35 cellular contexts compared by ENCODE assay signal in genomic region chr13:86976521-86977324, GRCh38.
DNase-seq lines count a peak whose midpoint lies in the region; ATAC-seq, FAIRE-seq and TF ChIP-seq lines count a peak whose summit lies in the region.
"Had no signal": no experiment of that assay in that cellular context is flagged by ENCODE, and none has a peak within 500 bp of the region (broad histone marks: within the 10 kb centered on the region; RNA-seq: fewer than 3 reads in every experiment).

No MANE protein-coding gene starts in this region.

- DNase-seq in GM03348 (ENCODE audit: low spot score) = peak; percentile 6
- peak; percentile 72 for DNase-seq in LHCN-M2 (ENCODE audit: low read depth)
- DNase-seq in K562 (ENCODE audit: extremely low read depth in 1 of 4, low spot score in 3 of 4) = no peak
- DNase-seq in foreskin keratinocyte = peak; percentile 46 to 72
- no peak for DNase-seq in EL
- DNase-seq in esophagus muscularis mucosa (ENCODE audit: extremely low spot score) = no peak
- DNase-seq in CD4-positive, alpha-beta memory T cell = no peak
- no peak for DNase-seq in left ventricle myocardium inferior
- DNase-seq: activated CD4-positive, alpha-beta T cell treated with anti-CD3 and anti-CD28 coated beads, Interleukin-2, amount 10 ng/mL, durations not matched to agents 24 days and 14 days; activated CD8-positive, alpha-beta memory T cell treated with anti-CD3 and anti-CD28 coated beads for 24 hours; activated naive CD4-positive, alpha-beta T cell treated with anti-CD3 and anti-CD28 coated beads, Interleukin-2, amount 50 U/mL, for 16 hours; activated T-cell treated with anti-CD3 and anti-CD28 coated beads for 4 hours; amniotic stem cell; BE2C; effector CD4-positive, alpha-beta T cell; foreskin melanocyte; GDM1; heart left ventricle; islet precursor cell; naive thymus-derived CD8-positive, alpha-beta T cell; NCI-H1417 treated with DMSO at 0.1 percent for 48 hours; NCI-H2081; NCI-H345; SJCRH30; stimulated activated CD4-positive, alpha-beta T cell treated with anti-CD3 and anti-CD28 coated beads, Interleukin-15, amount 100 ng/mL, for 24 hours; SW 1271; T1000; transverse colon had no signal

- no peak overlapping the region for H3K4me2 ChIP-seq in K562 (ENCODE audit: insufficient read depth, low read length)
- H3K4me2 ChIP-seq: KMS-11 had no signal

- no peak for TF ChIP-seq CTCF in K562 (IDR thresholded peaks at IDR 0.05 in 2 of 3, conservative IDR thresholded peaks at IDR 0.05 in 1 of 3; ENCODE audit: insufficient read depth in 2 of 3, low read depth in 1 of 3, low read length in 3 of 3)
- no peak for TF ChIP-seq CTCF in foreskin keratinocyte (conservative IDR thresholded peaks at IDR 0.05)
- TF ChIP-seq CTCF in esophagus muscularis mucosa (IDR thresholded peaks at IDR 0.05) = no peak
- no peak for TF ChIP-seq CTCF in left ventricle myocardium inferior (IDR thresholded peaks at IDR 0.05; ENCODE audit: borderline replicate concordance)

- ATAC-seq in K562 = no peak
- peak; percentile 87 for ATAC-seq in foreskin keratinocyte
- ATAC-seq: heart left ventricle; naive thymus-derived CD8-positive, alpha-beta T cell; stimulated activated memory B cell treated with anti-CD40 and anti-IgM and Interleukin-4, amounts not matched to agents 10 μg/mL and 1 μg/mL and 100 μg/mL, for 72 hours; WTC11 had no signal

- H3K4me1 Mint-ChIP-seq in CD4-positive, alpha-beta memory T cell = no peaks in the 10 kb centered on the region
- H3K4me1 Mint-ChIP-seq: activated CD4-positive, alpha-beta T cell treated with anti-CD3 and anti-CD28 coated beads, Interleukin-2, amount 10 ng/mL, durations not matched to agents 24 days and 14 days; naive thymus-derived CD8-positive, alpha-beta T cell; stimulated activated memory B cell treated with anti-CD40 and anti-IgM and Interleukin-4, amounts not matched to agents 10 μg/mL and 1 μg/mL and 100 μg/mL, for 72 hours had no signal

- no peak for TF ChIP-seq EP300 in K562 (IDR thresholded peaks at IDR 0.05; ENCODE audit: low read length)
- TF ChIP-seq EP300 in esophagus muscularis mucosa (IDR thresholded peaks at IDR 0.05) = no peak

- no peak for FAIRE-seq in K562 (lab: Jason Lieb, UNC)
- FAIRE-seq: colon had no signal

- intact Hi-C loops in K562 (cut with micrococcal nuclease) (no loop called here), esophagus muscularis mucosa (cut with DNase I) (no loop called here), left ventricle myocardium inferior (cut with micrococcal nuclease) (no loop called here)
- intact Hi-C loops in CD4-positive, alpha-beta memory T cell (cut with micrococcal nuclease) = no loop called here

- H3K27ac Mint-ChIP-seq in CD4-positive, alpha-beta memory T cell = no peak overlapping the region
- H3K27ac Mint-ChIP-seq: activated CD4-positive, alpha-beta T cell treated with anti-CD3 and anti-CD28 coated beads, Interleukin-2, amount 10 ng/mL, durations not matched to agents 24 days and 14 days; activated T-helper 2 cell treated with anti-CD3 and anti-CD28 coated beads, Interferon-gamma antibody, Interleukin-2, Interleukin-4, amounts not matched to agents 10 μg/mL and 5 μg/mL and 100 μg/mL, durations not matched to agents 14 hours and 24 hours and 36 hours; naive thymus-derived CD8-positive, alpha-beta T cell; progenitor cell of endocrine pancreas; stimulated activated memory B cell treated with anti-CD40 and anti-IgM and Interleukin-4, amounts not matched to agents 10 μg/mL and 1 μg/mL and 100 μg/mL, for 72 hours; WTC11 had no signal

- H3K27me3 ChIP-seq in K562 (ENCODE audit: control insufficient read depth in 2 of 2, insufficient read depth in 2 of 2, low read length in 2 of 2) (no peaks in the 10 kb centered on the region), foreskin keratinocyte (no peaks in the 10 kb centered on the region), esophagus muscularis mucosa (no peaks in the 10 kb centered on the region), left ventricle myocardium inferior (ENCODE audit: low read depth) (no peaks in the 10 kb centered on the region)
- no peaks in the 10 kb centered on the region for H3K27me3 ChIP-seq in CD4-positive, alpha-beta memory T cell (ENCODE audit: insufficient read depth, low read length)
- H3K27me3 ChIP-seq: BE2C, heart left ventricle, SJCRH30, transverse colon had no signal

- H3K27ac ChIP-seq in K562 (ENCODE audit: extremely low read depth, low read depth, low read length) (no peak overlapping the region), foreskin keratinocyte (no peak overlapping the region), esophagus muscularis mucosa (replicated peaks in 1 of 4) (no peak overlapping the region), left ventricle myocardium inferior (replicated peaks) (no peak overlapping the region)
- H3K27ac ChIP-seq in CD4-positive, alpha-beta memory T cell (ENCODE audit: low read depth, low read length) = no peak overlapping the region
- H3K27ac ChIP-seq: epithelial cell of prostate, heart left ventricle, KMS-11, SJCRH30, transverse colon had no signal

- no peak overlapping the region for H3K4me3 ChIP-seq in K562
- no peak overlapping the region for H3K4me3 ChIP-seq in esophagus muscularis mucosa
- H3K4me3 ChIP-seq in CD4-positive, alpha-beta memory T cell (ENCODE audit: low read length in 2 of 2) = no peak overlapping the region
- no peak overlapping the region for H3K4me3 ChIP-seq in left ventricle myocardium inferior
- H3K4me3 ChIP-seq: heart left ventricle, SJCRH30, transverse colon had no signal

- no peak for TF ChIP-seq RAD21 in K562 (CRISPR knock-in tag; conservative IDR thresholded peaks at IDR 0.05 in 1 of 2, IDR thresholded peaks at IDR 0.05 in 1 of 2)

- no peaks in the 10 kb centered on the region for H3K27me3 Mint-ChIP-seq in CD4-positive, alpha-beta memory T cell
- H3K27me3 Mint-ChIP-seq: activated CD4-positive, alpha-beta T cell treated with anti-CD3 and anti-CD28 coated beads, Interleukin-2, amount 10 ng/mL, durations not matched to agents 24 days and 14 days; naive thymus-derived CD8-positive, alpha-beta T cell; stimulated activated memory B cell treated with anti-CD40 and anti-IgM and Interleukin-4, amounts not matched to agents 10 μg/mL and 1 μg/mL and 100 μg/mL, for 72 hours had no signal

- no peaks in the 10 kb centered on the region for H4K20me1 ChIP-seq in K562 (replicated peaks; ENCODE audit: control insufficient read depth, insufficient read depth, low read length)

- TF ChIP-seq POLR2A in K562 (conservative IDR thresholded peaks at IDR 0.05) (no peak), esophagus muscularis mucosa (IDR thresholded peaks at IDR 0.05; ENCODE audit: low read depth) (no peak)

- H3K9me3 ChIP-seq in K562 (replicated peaks; ENCODE audit: control insufficient read depth, insufficient read depth, low read depth, low read length) (no peaks in the 10 kb centered on the region), esophagus muscularis mucosa (no peaks in the 10 kb centered on the region), left ventricle myocardium inferior (replicated peaks) (no peaks in the 10 kb centered on the region)
- H3K9me3 ChIP-seq in CD4-positive, alpha-beta memory T cell (ENCODE audit: control insufficient read depth in 1 of 2, low read length in 2 of 2) = no peaks in the 10 kb centered on the region
- H3K9me3 ChIP-seq: BE2C, heart left ventricle, SJCRH30, transverse colon had no signal

- no peaks in the 10 kb centered on the region for H3K36me3 Mint-ChIP-seq in CD4-positive, alpha-beta memory T cell
- H3K36me3 Mint-ChIP-seq: naive thymus-derived CD8-positive, alpha-beta T cell; stimulated activated memory B cell treated with anti-CD40 and anti-IgM and Interleukin-4, amounts not matched to agents 10 μg/mL and 1 μg/mL and 100 μg/mL, for 72 hours; WTC11 had no signal

- BruUV-seq in K562 (replicated peaks; lab: Mats Ljungman, UMichigan) = no TSS peak

- 6% methylated on average over 4 of the region's 4 CpGs for WGBS in K562 (ENCODE audit: insufficient coverage, low coverage, missing lambda C conversion rate)
- WGBS in esophagus muscularis mucosa = 84% methylated on average over 4 of the region's 4 CpGs

- CTCF ChIA-PET in K562 (lab: Yijun Ruan, JAX; ENCODE audit: low intra/inter-chr PET ratio) = no interaction called here
- CTCF ChIA-PET in CD4-positive, alpha-beta memory T cell (lab: Charles Lee; ENCODE audit: partially characterized antibody) = no interaction called here

- no peaks in the 10 kb centered on the region for H3K79me2 ChIP-seq in K562 (ENCODE audit: control insufficient read depth, insufficient read depth, low read length)

- no peak overlapping the region for H2AFZ ChIP-seq in K562 (ENCODE audit: low read depth, low read length)

- POLR2A ChIA-PET in K562 (lab: Yijun Ruan, JAX) = no interaction called here
- POLR2A ChIA-PET in CD4-positive, alpha-beta memory T cell (lab: Charles Lee; ENCODE audit: partially characterized antibody) = no interaction called here

- peaks cover 0 to 5% (median 0%) of the 10 kb centered on the region in 8 donors for H3K9me3 Mint-ChIP-seq in CD4-positive, alpha-beta memory T cell
- H3K9me3 Mint-ChIP-seq: activated CD4-positive, alpha-beta T cell treated with anti-CD3 and anti-CD28 coated beads, Interleukin-2, amount 10 ng/mL, durations not matched to agents 24 days and 14 days; stimulated activated memory B cell treated with anti-CD40 and anti-IgM and Interleukin-4, amounts not matched to agents 10 μg/mL and 1 μg/mL and 100 μg/mL, for 72 hours; WTC11 had no signal

- no peak overlapping the region for H3K9ac ChIP-seq in K562 (ENCODE audit: insufficient read depth in 1 of 2, low read depth in 2 of 2, low read length in 2 of 2)
- H3K9ac ChIP-seq: KMS-11 had no signal

- no peaks in the 10 kb centered on the region for H3K9me1 ChIP-seq in K562 (ENCODE audit: control insufficient read depth, insufficient read depth, low read length)

- H3K36me3 ChIP-seq in K562 (ENCODE audit: control insufficient read depth, insufficient read depth, low read length) = no peaks in the 10 kb centered on the region
- no peaks in the 10 kb centered on the region for H3K36me3 ChIP-seq in esophagus muscularis mucosa
- no peaks in the 10 kb centered on the region for H3K36me3 ChIP-seq in CD4-positive, alpha-beta memory T cell (ENCODE audit: insufficient read depth, low read length)
- H3K36me3 ChIP-seq in left ventricle myocardium inferior = no peaks in the 10 kb centered on the region
- H3K36me3 ChIP-seq: BE2C, heart left ventricle, SJCRH30, transverse colon had no signal

- in situ Hi-C loops in K562 (cut with MboI) = loop anchor here (25.0 kb wide), 1 partner anchor 1889 kb away; no protein-coding TSS in a partner anchor

- no peaks in the 10 kb centered on the region for H3K4me1 ChIP-seq in K562 (replicated peaks in 1 of 2; ENCODE audit: control insufficient read depth in 2 of 2, insufficient read depth in 2 of 2, low read length in 2 of 2)
- no peaks in the 10 kb centered on the region for H3K4me1 ChIP-seq in foreskin keratinocyte
- no peaks in the 10 kb centered on the region for H3K4me1 ChIP-seq in esophagus muscularis mucosa
- no peaks in the 10 kb centered on the region for H3K4me1 ChIP-seq in CD4-positive, alpha-beta memory T cell (ENCODE audit: insufficient read depth, low read length)
- H3K4me1 ChIP-seq in left ventricle myocardium inferior = no peaks in the 10 kb centered on the region
- H3K4me1 ChIP-seq: BE2C, heart left ventricle, SJCRH30, transverse colon had no signal

- no peak overlapping the region for H3K4me3 Mint-ChIP-seq in CD4-positive, alpha-beta memory T cell
- H3K4me3 Mint-ChIP-seq: activated CD4-positive, alpha-beta T cell treated with anti-CD3 and anti-CD28 coated beads, Interleukin-2, amount 10 ng/mL, durations not matched to agents 24 days and 14 days; naive thymus-derived CD8-positive, alpha-beta T cell; stimulated activated memory B cell treated with anti-CD40 and anti-IgM and Interleukin-4, amounts not matched to agents 10 μg/mL and 1 μg/mL and 100 μg/mL, for 72 hours; WTC11 had no signal

Comparison
In these comparisons a context has a peak if more than half of its experiments do, and no peak if none do; other contexts are left out.
1. DNase-seq: peak in GM03348 (single experiment), LHCN-M2 (single experiment) and foreskin keratinocyte (2 of 2); none in K562 (0 of 4), EL (single experiment), esophagus muscularis mucosa (single experiment), CD4-positive, alpha-beta memory T cell (0 of 5) and left ventricle myocardium inferior (single experiment).